Comparison of ENCODE assay signal across 1 cellular context in the genomic region with DNA sequence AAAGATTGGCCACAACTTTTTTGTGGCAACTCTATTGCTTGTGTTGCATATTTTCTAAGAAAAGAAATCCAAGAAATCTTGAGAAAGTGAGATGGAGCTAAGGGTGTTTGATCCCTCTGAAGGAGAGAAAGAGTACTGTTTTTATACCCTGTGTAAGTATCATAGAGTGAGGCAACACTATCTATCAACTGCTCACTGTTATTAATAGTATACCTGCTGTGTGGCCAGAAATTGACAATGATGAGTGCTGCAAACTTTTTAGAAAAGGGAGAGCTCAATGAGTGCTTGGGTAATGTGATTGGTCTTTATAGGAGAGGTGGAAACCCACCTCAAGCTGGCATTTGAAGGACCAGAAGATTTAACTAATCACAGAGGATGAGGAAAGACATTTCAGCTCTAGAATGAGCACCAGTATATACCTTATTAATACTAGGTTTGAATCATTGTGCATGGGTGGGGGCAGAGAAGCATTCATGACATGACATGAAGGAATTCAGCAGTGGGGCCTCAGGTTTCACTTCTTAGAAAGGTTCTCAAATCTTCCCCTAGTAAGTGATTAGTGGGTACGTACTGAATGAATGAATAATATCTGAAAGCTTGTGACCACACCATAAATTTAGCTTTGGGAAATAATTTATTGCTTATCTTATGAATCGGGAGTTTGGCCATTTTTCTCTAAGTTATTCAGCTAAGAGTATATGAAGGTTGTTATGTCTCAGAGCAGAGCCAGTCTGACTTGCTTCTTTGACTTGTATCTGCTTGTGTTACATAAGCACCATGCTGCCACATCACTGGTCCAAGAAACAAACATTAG.
A peak's percentile ranks its signal among the peaks of the same experiment; 100 is the strongest.
TF ChIP-seq lines count a peak whose summit lies in the region.

No MANE protein-coding gene starts in this region.

TF ChIP-seq in SK-N-SH treated with all-trans-retinoic acid at 6 μM for 48 hours, 23 proteins besides CTCF, POLR2A, EP300 and RAD21 (continued from another document):
- TF ChIP-seq, protein P1, sequence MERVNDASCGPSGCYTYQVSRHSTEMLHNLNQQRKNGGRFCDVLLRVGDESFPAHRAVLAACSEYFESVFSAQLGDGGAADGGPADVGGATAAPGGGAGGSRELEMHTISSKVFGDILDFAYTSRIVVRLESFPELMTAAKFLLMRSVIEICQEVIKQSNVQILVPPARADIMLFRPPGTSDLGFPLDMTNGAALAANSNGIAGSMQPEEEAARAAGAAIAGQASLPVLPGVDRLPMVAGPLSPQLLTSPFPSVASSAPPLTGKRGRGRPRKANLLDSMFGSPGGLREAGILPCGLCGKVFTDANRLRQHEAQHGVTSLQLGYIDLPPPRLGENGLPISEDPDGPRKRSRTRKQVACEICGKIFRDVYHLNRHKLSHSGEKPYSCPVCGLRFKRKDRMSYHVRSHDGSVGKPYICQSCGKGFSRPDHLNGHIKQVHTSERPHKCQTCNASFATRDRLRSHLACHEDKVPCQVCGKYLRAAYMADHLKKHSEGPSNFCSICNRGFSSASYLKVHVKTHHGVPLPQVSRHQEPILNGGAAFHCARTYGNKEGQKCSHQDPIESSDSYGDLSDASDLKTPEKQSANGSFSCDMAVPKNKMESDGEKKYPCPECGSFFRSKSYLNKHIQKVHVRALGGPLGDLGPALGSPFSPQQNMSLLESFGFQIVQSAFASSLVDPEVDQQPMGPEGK (CRISPR knock-in tag; IDR thresholded peaks at IDR 0.05; ENCODE audit: borderline replicate concordance): peak; percentile 40; the same call in 1 of the 2 replicates
- no peak for TF ChIP-seq OSR1 (CRISPR knock-in tag; IDR thresholded peaks at IDR 0.05)
- peak; percentile 49; the same call in 1 of the 2 replicates for TF ChIP-seq RARB (CRISPR knock-in tag; IDR thresholded peaks at IDR 0.05)
- TF ChIP-seq TOX (CRISPR knock-in tag; IDR thresholded peaks at IDR 0.05; ENCODE audit: borderline replicate concordance): peak; percentile 86; the same call in 1 of the 2 replicates
- TF ChIP-seq ARNTL (CRISPR knock-in tag; IDR thresholded peaks at IDR 0.05; ENCODE audit: borderline replicate concordance, low read depth): no peak
- TF ChIP-seq, protein P2, sequence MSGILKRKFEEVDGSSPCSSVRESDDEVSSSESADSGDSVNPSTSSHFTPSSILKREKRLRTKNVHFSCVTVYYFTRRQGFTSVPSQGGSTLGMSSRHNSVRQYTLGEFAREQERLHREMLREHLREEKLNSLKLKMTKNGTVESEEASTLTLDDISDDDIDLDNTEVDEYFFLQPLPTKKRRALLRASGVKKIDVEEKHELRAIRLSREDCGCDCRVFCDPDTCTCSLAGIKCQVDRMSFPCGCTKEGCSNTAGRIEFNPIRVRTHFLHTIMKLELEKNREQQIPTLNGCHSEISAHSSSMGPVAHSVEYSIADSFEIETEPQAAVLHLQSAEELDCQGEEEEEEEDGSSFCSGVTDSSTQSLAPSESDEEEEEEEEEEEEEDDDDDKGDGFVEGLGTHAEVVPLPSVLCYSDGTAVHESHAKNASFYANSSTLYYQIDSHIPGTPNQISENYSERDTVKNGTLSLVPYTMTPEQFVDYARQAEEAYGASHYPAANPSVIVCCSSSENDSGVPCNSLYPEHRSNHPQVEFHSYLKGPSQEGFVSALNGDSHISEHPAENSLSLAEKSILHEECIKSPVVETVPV (CRISPR knock-in tag; IDR thresholded peaks at IDR 0.05): no peak
- no peak for TF ChIP-seq ESRRG (CRISPR knock-in tag; IDR thresholded peaks at IDR 0.05)
- TF ChIP-seq ZFP30 (CRISPR knock-in tag; IDR thresholded peaks at IDR 0.05): no peak
- TF ChIP-seq BACH2 (CRISPR knock-in tag; IDR thresholded peaks at IDR 0.05; ENCODE audit: borderline replicate concordance): no peak
- no peak for TF ChIP-seq ZNF70 (CRISPR knock-in tag; IDR thresholded peaks at IDR 0.05)
